21 cellular contexts compared by ENCODE assay signal in genomic region chr9:81649475-81649874, GRCh38. TPM values are rescaled to one million over a fixed set of nuclear protein-coding genes. Genes with fewer than 3 reads are reported as not detected.
A peak's percentile ranks its signal among the peaks of the same experiment; 100 is the strongest.
DNase-seq lines count a peak whose midpoint lies in the region; ATAC-seq and TF ChIP-seq lines count a peak whose summit lies in the region.
"Had no signal": no experiment of that assay in that cellular context is flagged by ENCODE, and none has a peak within 500 bp of the region (broad histone marks: within the 10 kb centered on the region; RNA-seq: fewer than 3 reads in every experiment).

No MANE protein-coding gene starts in this region.

- H3K4me2 ChIP-seq in neuronal stem cell (ENCODE audit: insufficient read depth, low read length, poor library complexity, severe bottlenecking), result peak overlapping the region; percentile 21

- H3K4me1 ChIP-seq in SJCRH30, result peaks cover 12% of the 10 kb centered on the region
- peaks cover 24 to 45% of the 10 kb centered on the region in 2 donors for H3K4me1 ChIP-seq in neuronal stem cell (ENCODE audit: control insufficient read depth in 2 of 2, insufficient read depth in 1 of 2, low read depth in 1 of 2, low read length in 2 of 2)
- peaks cover 0 to 20% (median 0%) of the 10 kb centered on the region in 3 donors for H3K4me1 ChIP-seq in esophagus squamous epithelium
- H3K4me1 ChIP-seq in naive thymus-derived CD4-positive, alpha-beta T cell (ENCODE audit: control insufficient read depth in 2 of 2, insufficient read depth in 2 of 2, low read length in 2 of 2), result no peaks in the 10 kb centered on the region
- H3K4me1 ChIP-seq: parathyroid adenoma, sigmoid colon had no signal

- no peak overlapping the region for H3K27ac Mint-ChIP-seq in naive thymus-derived CD4-positive, alpha-beta T cell
- H3K27ac Mint-ChIP-seq: HFFc6 had no signal

- no peak overlapping the region for H3K4ac ChIP-seq in neuronal stem cell (ENCODE audit: low read length)

- H3K9ac ChIP-seq in neuronal stem cell (ENCODE audit: low read depth, low read length, poor library complexity), result no peak overlapping the region
- H3K9ac ChIP-seq: parathyroid adenoma had no signal

- POLR2A ChIA-PET in naive thymus-derived CD4-positive, alpha-beta T cell (lab: Charles Lee), result no interaction called here

- no peak overlapping the region for H3K14ac ChIP-seq in neuronal stem cell (ENCODE audit: low read length)

- peaks cover 82% of the 10 kb centered on the region for H3K36me3 ChIP-seq in SJCRH30
- peaks cover 0 to 8% of the 10 kb centered on the region in 2 donors for H3K36me3 ChIP-seq in neuronal stem cell (replicated peaks in 1 of 2; ENCODE audit: control insufficient read depth in 2 of 2, insufficient read depth in 2 of 2, low read length in 2 of 2)
- peaks cover 0 to 51% (median 0%) of the 10 kb centered on the region in 3 donors for H3K36me3 ChIP-seq in esophagus squamous epithelium
- H3K36me3 ChIP-seq in naive thymus-derived CD4-positive, alpha-beta T cell (ENCODE audit: control insufficient read depth in 2 of 3, insufficient read depth in 3 of 3, low read length in 3 of 3), result no peaks in the 10 kb centered on the region

- no CpG with 5 or more reads among the region's 8 CpGs for WGBS in neuronal stem cell (ENCODE audit: extremely low coverage in 2 of 2, insufficient read length in 2 of 2, insufficient replicate concordance in 1 of 2), 2 donors
- 78 to 85% methylated on average over 6 to 8 of the region's 8 CpGs for WGBS in esophagus squamous epithelium, 2 donors

- H3K79me1 ChIP-seq in neuronal stem cell (ENCODE audit: low read depth, low read length), result no peaks in the 10 kb centered on the region

- H3K27me3 ChIP-seq in SJCRH30 (no peaks in the 10 kb centered on the region), neuronal stem cell (ENCODE audit: control insufficient read depth in 3 of 3, insufficient read depth in 3 of 3, low read depth in 1 of 3, low read length in 3 of 3) (no peaks in the 10 kb centered on the region), esophagus squamous epithelium (no peaks in the 10 kb centered on the region)
- H3K27me3 ChIP-seq in naive thymus-derived CD4-positive, alpha-beta T cell (ENCODE audit: control insufficient read depth in 2 of 2, insufficient read depth in 2 of 2, low read length in 2 of 2), result no peaks in the 10 kb centered on the region
- H3K27me3 ChIP-seq: sigmoid colon had no signal

- H3K36me3 Mint-ChIP-seq in naive thymus-derived CD4-positive, alpha-beta T cell, result no peaks in the 10 kb centered on the region

- TF ChIP-seq POLR2A in esophagus squamous epithelium (IDR thresholded peaks at IDR 0.05), result no peak

- no peaks in the 10 kb centered on the region for H3K27me3 Mint-ChIP-seq in naive thymus-derived CD4-positive, alpha-beta T cell
- H3K27me3 Mint-ChIP-seq: central memory CD8-positive, alpha-beta T cell had no signal

- no peak overlapping the region for H2BK15ac ChIP-seq in neuronal stem cell (ENCODE audit: low read length)

- H3K9me3 Mint-ChIP-seq in naive thymus-derived CD4-positive, alpha-beta T cell, result peaks cover 0 to 2% (median 0%) of the 10 kb centered on the region in 11 donors
- H3K9me3 Mint-ChIP-seq: HFFc6 had no signal

- H3K4me1 Mint-ChIP-seq in naive thymus-derived CD4-positive, alpha-beta T cell, result peaks cover 0 to 2% (median 0%) of the 10 kb centered on the region in 7 donors
- H3K4me1 Mint-ChIP-seq: central memory CD8-positive, alpha-beta T cell had no signal

- no peak for TF ChIP-seq CTCF in esophagus squamous epithelium (IDR thresholded peaks at IDR 0.05)

- H3K23ac ChIP-seq in neuronal stem cell (ENCODE audit: low read depth, low read length, poor library complexity), result no peak overlapping the region

- intact Hi-C loops in esophagus squamous epithelium (cut with DNase I), result no loop called here
- intact Hi-C loops in naive thymus-derived CD4-positive, alpha-beta T cell (cut with micrococcal nuclease), result no loop called here

- DNase-seq in NCI-H1092 (lab: John Stamatoyannopoulos, UW) (peak; percentile 41), NCI-H2227 (lab: John Stamatoyannopoulos, UW; ENCODE audit: unreplicated experiment) (peak; percentile 79), SJCRH30 (peak; percentile 62 to 74), neuronal stem cell (ENCODE audit: low spot score) (peak; percentile 66), esophagus squamous epithelium (lab: John Stamatoyannopoulos, UW) (no peak), dedifferentiated amniotic fluid mesenchymal stem cell (ENCODE audit: extremely low spot score) (no peak), D341Med (ENCODE audit: low spot score) (no peak)
- no peak for DNase-seq in naive thymus-derived CD4-positive, alpha-beta T cell
- DNase-seq: activated CD4-positive, alpha-beta T cell treated with anti-CD3 and anti-CD28 coated beads, Interleukin-2, amount 50 U/mL, for 1 hour; activated CD8-positive, alpha-beta memory T cell treated with anti-CD3 and anti-CD28 coated beads, Interleukin-2, amount 50 U/mL, for 4 hours; anterior cingulate cortex; effector CD8-positive, alpha-beta T cell; HFFc6; KBM-7; NCI-H226; sigmoid colon; stimulated activated CD4-positive, alpha-beta T cell treated with anti-CD3 and anti-CD28 coated beads, Interleukin-2, amount 100 ng/mL, for 24 hours; stimulated activated naive CD8-positive, alpha-beta T cell treated with anti-CD3 and anti-CD28 coated beads, Interleukin-15, Interleukin-2, amounts not matched to agents 100 U/mL and 50 U/mL, for 24 hours; trophoblast cell had no signal

- H2BK12ac ChIP-seq in neuronal stem cell (ENCODE audit: low read length), result no peak overlapping the region

- no peak overlapping the region for H4K91ac ChIP-seq in neuronal stem cell (ENCODE audit: low read depth, low read length, poor library complexity)

- CTCF ChIA-PET in naive thymus-derived CD4-positive, alpha-beta T cell (lab: Charles Lee), result no interaction called here

- H3K18ac ChIP-seq in neuronal stem cell (ENCODE audit: low read length), result no peak overlapping the region

- H4K8ac ChIP-seq in neuronal stem cell (ENCODE audit: low read depth, low read length), result no peak overlapping the region

- ATAC-seq in naive thymus-derived CD4-positive, alpha-beta T cell, result no peak
- ATAC-seq: stimulated activated naive CD8-positive, alpha-beta T cell treated with anti-CD3 and anti-CD28 coated beads, Interleukin-15, Interleukin-2, amounts not matched to agents 100 U/mL and 50 U/mL, for 24 hours had no signal

- no peak overlapping the region for H2AFZ ChIP-seq in neuronal stem cell (ENCODE audit: low read length)
- H2AFZ ChIP-seq: parathyroid adenoma had no signal

- H3K27ac ChIP-seq in SJCRH30 (peak overlapping the region; percentile 42), neuronal stem cell (replicated peaks; ENCODE audit: low read length) (peak overlapping the region; percentile 90), esophagus squamous epithelium (no peak overlapping the region)
- H3K27ac ChIP-seq in naive thymus-derived CD4-positive, alpha-beta T cell (ENCODE audit: low read depth, low read length), result no peak overlapping the region
- H3K27ac ChIP-seq: parathyroid adenoma, sigmoid colon had no signal

- H2BK5ac ChIP-seq in neuronal stem cell (ENCODE audit: low read length), result no peak overlapping the region

- H2BK120ac ChIP-seq in neuronal stem cell (ENCODE audit: low read depth, low read length), result no peak overlapping the region

- no peak overlapping the region for H3K4me3 ChIP-seq in SJCRH30
- H3K4me3 ChIP-seq in neuronal stem cell (ENCODE audit: low read length in 2 of 2), result no peak overlapping the region
- H3K4me3 ChIP-seq in esophagus squamous epithelium, result no peak overlapping the region
- no peak overlapping the region for H3K4me3 ChIP-seq in naive thymus-derived CD4-positive, alpha-beta T cell (ENCODE audit: low read length)
- H3K4me3 ChIP-seq: sigmoid colon had no signal

- no peak overlapping the region for H3K4me3 Mint-ChIP-seq in naive thymus-derived CD4-positive, alpha-beta T cell
- H3K4me3 Mint-ChIP-seq: central memory CD8-positive, alpha-beta T cell; HFFc6 had no signal

- no peaks in the 10 kb centered on the region for H3K9me3 ChIP-seq in SJCRH30 (replicated peaks)
- H3K9me3 ChIP-seq in neuronal stem cell (replicated peaks in 1 of 2; ENCODE audit: control insufficient read depth in 2 of 2, insufficient read depth in 1 of 2, low read depth in 1 of 2, low read length in 2 of 2), result no peaks in the 10 kb centered on the region
- H3K9me3 ChIP-seq in esophagus squamous epithelium, result no peaks in the 10 kb centered on the region
- no peaks in the 10 kb centered on the region for H3K9me3 ChIP-seq in naive thymus-derived CD4-positive, alpha-beta T cell (ENCODE audit: control insufficient read depth in 2 of 3, low read length in 3 of 3)
- H3K9me3 ChIP-seq: sigmoid colon had no signal

- no peak overlapping the region for H2AK5ac ChIP-seq in neuronal stem cell (ENCODE audit: low read depth, low read length)

RNA-seq across cellular contexts. Expression of gene TLE1, which starts 39.9 kb away (rescaled TPM):
- total RNA-seq in SJCRH30 (2014; rRNA removed; shearing (Covaris generic)), result 101 and 102 TPM in 2 replicates
- polyA plus RNA-seq in neuronal stem cell (2013, experiment 1 of 2), result 24.3 TPM
- 24.4 TPM for polyA plus RNA-seq in neuronal stem cell (2013, experiment 2 of 2)
- 10 to 100 TPM; 17.1 to 43.3 (median 20.4) TPM for total RNA-seq in esophagus squamous epithelium
- total RNA-seq in naive thymus-derived CD4-positive, alpha-beta T cell, result 1 to 10 TPM in 4 of 5 experiments, not detected in 1; 1.2 to 7.1 (median 2.0) TPM
- 1 to 10 TPM in 1 of 2 donors, under 1 TPM in 1; 0.46 to 3.5 TPM for polyA plus RNA-seq in naive thymus-derived CD4-positive, alpha-beta T cell

Comparison
In these comparisons a context has a peak if more than half of its experiments do, and no peak if none do; other contexts are left out.
1. DNase-seq: peak in NCI-H1092 (single experiment), NCI-H2227 (single experiment), SJCRH30 (2 of 2) and neuronal stem cell (single experiment); none in esophagus squamous epithelium (single experiment), dedifferentiated amniotic fluid mesenchymal stem cell (single experiment), naive thymus-derived CD4-positive, alpha-beta T cell (0 of 9) and D341Med (single experiment).
2. H3K27ac ChIP-seq: peak in SJCRH30 (single experiment) and neuronal stem cell (single experiment); none in esophagus squamous epithelium (0 of 4) and naive thymus-derived CD4-positive, alpha-beta T cell (single experiment).